8 cellular contexts compared by ENCODE assay signal in genomic region chr19:2016041-2016807, GRCh38. TPM values are rescaled to one million over a fixed set of nuclear protein-coding genes. Genes with fewer than 3 reads are reported as not detected.
DNase-seq lines count a peak whose midpoint lies in the region; ATAC-seq and TF ChIP-seq lines count a peak whose summit lies in the region.

No MANE protein-coding gene starts in this region.

- DNase-seq in activated CD4-positive, CD25-positive, alpha-beta regulatory T cell treated with anti-CD3 and anti-CD28 coated beads, Interleukin-2, amount 50 U/mL, for 72 hours = peak; percentile 68
- DNase-seq in activated CD4-positive, CD25-positive, alpha-beta regulatory T cell (lab: John Stamatoyannopoulos, UW) = no peak
- DNase-seq in NCI-H2029 (lab: John Stamatoyannopoulos, UW) = peak; percentile 83
- peak; percentile 62 for DNase-seq in UCSD-AML1 (lab: John Stamatoyannopoulos, UW; ENCODE audit: unreplicated experiment)
- DNase-seq in choroid plexus epithelial cell (ENCODE audit: low read depth) = peak; percentile 90
- DNase-seq in left colon = peak; percentile 77 to 92
- peak; percentile 36 for DNase-seq in stimulated activated CD4-positive, alpha-beta T cell treated with anti-CD3 and anti-CD28 coated beads, Interleukin-4, amount 100 ng/mL, for 1 hour

- peak overlapping the region; percentile 39 for H3K4me3 ChIP-seq in choroid plexus epithelial cell (ENCODE audit: low read depth, low read length)

- intact Hi-C loops in left colon (cut with DNase I, micrococcal nuclease) = no loop called here

- no peak for TF ChIP-seq CTCF in choroid plexus epithelial cell (conservative IDR thresholded peaks at IDR 0.05; ENCODE audit: low read depth, low read length)

- ATAC-seq in left colon = peak; percentile 88
- no peak for ATAC-seq in GM19395 (IDR thresholded peaks at IDR 0.05; ENCODE audit: unreplicated experiment)

RNA-seq across cellular contexts. Expression of gene BTBD2, which starts 0.7 kb away (rescaled TPM):
- 10 to 100 TPM; 73.1 to 73.7 TPM for total RNA-seq in left colon

RNA-seq across cellular contexts. Expression of gene MKNK2, which starts 34.8 kb away (rescaled TPM):
- total RNA-seq in left colon = 100 to 1,000 TPM; 242 to 319 TPM

Comparison
In these comparisons a context has a peak if more than half of its experiments do, and no peak if none do; other contexts are left out.
1. DNase-seq: peak in activated CD4-positive, CD25-positive, alpha-beta regulatory T cell treated with anti-CD3 and anti-CD28 coated beads, Interleukin-2, amount 50 U/mL, for 72 hours (single experiment), NCI-H2029 (single experiment), UCSD-AML1 (single experiment), choroid plexus epithelial cell (single experiment), left colon (2 of 2) and stimulated activated CD4-positive, alpha-beta T cell treated with anti-CD3 and anti-CD28 coated beads, Interleukin-4, amount 100 ng/mL, for 1 hour (single experiment); none in activated CD4-positive, CD25-positive, alpha-beta regulatory T cell (0 of 4).